In genomic region chr21:37071561-37072238, GRCh38 we compare ENCODE assay signal across 1 cellular context.
TF ChIP-seq lines count a peak whose summit lies in the region.

No MANE protein-coding gene starts in this region.

TF ChIP-seq in IMR-90, 13 proteins besides CTCF, POLR2A, EP300 and RAD21:
- TF ChIP-seq CEBPB (IDR thresholded peaks at IDR 0.05; ENCODE audit: low read depth, low read length): 0 out of 2 replicates have a peak, but pooled peaks have one; percentile 44
- TF ChIP-seq CHD1 (IDR thresholded peaks at IDR 0.05; ENCODE audit: low read depth, low read length): peak; percentile 90; the same call in 1 of the 2 replicates
- no peak for TF ChIP-seq BHLHE40 (IDR thresholded peaks at IDR 0.05; ENCODE audit: low read depth, low read length)
